1 cellular context compared by ENCODE assay signal in genomic region chr21:29168874-29169273, GRCh38.
TF ChIP-seq lines count a peak whose summit lies in the region.

No MANE protein-coding gene starts in this region.

TF ChIP-seq in HCT116, 20 proteins besides CTCF, POLR2A, EP300 and RAD21 (continued from another document):
- TF ChIP-seq, protein P1, sequence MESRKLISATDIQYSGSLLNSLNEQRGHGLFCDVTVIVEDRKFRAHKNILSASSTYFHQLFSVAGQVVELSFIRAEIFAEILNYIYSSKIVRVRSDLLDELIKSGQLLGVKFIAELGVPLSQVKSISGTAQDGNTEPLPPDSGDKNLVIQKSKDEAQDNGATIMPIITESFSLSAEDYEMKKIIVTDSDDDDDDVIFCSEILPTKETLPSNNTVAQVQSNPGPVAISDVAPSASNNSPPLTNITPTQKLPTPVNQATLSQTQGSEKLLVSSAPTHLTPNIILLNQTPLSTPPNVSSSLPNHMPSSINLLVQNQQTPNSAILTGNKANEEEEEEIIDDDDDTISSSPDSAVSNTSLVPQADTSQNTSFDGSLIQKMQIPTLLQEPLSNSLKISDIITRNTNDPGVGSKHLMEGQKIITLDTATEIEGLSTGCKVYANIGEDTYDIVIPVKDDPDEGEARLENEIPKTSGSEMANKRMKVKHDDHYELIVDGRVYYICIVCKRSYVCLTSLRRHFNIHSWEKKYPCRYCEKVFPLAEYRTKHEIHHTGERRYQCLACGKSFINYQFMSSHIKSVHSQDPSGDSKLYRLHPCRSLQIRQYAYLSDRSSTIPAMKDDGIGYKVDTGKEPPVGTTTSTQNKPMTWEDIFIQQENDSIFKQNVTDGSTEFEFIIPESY (IDR thresholded peaks at IDR 0.05; ENCODE audit: extremely low read depth, insufficient replicate concordance, low read length): no peak
- TF ChIP-seq SP1 (IDR thresholded peaks at IDR 0.05; ENCODE audit: low read depth) (peak; percentile 55; the same call in 1 of the 2 replicates), CBX3 (IDR thresholded peaks at IDR 0.05; ENCODE audit: low read depth) (peak; percentile 48; the same call in 1 of the 2 replicates), ZFX (IDR thresholded peaks at IDR 0.05) (no peak), JUND (IDR thresholded peaks at IDR 0.05) (peak; percentile 71), ATF3 (IDR thresholded peaks at IDR 0.05) (no peak), TCF7L2 (IDR thresholded peaks at IDR 0.05; ENCODE audit: borderline replicate concordance, extremely low read depth, insufficient read depth, insufficient read length) (peak; percentile 96), FOSL1 (IDR thresholded peaks at IDR 0.05; ENCODE audit: low read depth) (peak; percentile 42), CEBPB (IDR thresholded peaks at IDR 0.05; ENCODE audit: low read depth) (peak; percentile 51)
- TF ChIP-seq, protein P2, sequence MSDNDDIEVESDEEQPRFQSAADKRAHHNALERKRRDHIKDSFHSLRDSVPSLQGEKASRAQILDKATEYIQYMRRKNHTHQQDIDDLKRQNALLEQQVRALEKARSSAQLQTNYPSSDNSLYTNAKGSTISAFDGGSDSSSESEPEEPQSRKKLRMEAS (IDR thresholded peaks at IDR 0.05): no peak
